In the genomic region with DNA sequence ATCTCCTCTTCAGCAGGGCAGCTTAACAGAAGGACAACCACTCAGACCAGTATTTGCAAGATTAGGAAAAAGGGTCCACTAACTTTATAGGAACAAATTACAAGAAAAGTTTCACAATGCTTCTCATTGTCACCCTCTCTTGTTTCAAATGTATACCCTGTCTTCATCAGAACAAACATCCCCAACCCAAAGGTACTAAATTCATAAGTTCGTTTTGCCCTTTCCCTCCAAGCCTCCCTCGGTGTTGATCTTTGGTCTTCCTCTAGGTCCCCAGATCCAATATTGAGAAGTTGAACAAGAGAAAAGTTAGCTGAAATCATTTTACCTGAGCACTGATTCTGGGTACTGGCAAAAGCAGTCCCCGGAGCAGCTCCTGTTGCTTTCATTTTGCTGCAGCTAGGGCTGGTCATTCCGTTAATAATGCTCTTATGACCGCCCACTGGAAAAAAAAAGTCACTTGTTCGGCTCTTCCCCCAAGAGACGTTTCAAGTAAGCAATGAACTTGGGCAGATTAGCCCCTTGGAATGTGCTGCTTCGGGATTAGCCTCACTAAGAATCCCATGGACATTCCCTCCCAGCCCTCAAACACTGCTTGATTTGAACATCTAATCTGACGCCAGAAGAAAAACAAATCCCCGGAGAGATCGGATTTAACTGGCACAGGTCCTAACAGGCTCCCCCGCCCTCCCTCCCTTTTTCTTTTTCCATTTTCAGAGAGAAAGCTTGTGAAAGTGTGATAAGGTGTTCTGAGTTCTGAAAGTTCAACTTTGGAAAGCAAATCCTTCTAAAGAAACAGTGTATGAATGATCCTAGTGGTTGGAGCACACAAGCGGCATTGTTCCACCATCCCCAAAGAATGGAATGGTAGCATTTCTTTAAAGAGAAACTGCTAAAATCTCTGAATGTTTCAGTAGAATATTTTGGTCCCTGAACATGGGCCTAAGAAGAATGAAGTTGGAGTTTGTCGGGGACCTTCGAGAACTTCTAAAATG, we compare ENCODE assay signal across 12 cellular contexts.
DNase-seq lines count a peak whose midpoint lies in the region; ATAC-seq, FAIRE-seq and TF ChIP-seq lines count a peak whose summit lies in the region.
"Had no signal": no experiment of that assay in that cellular context is flagged by ENCODE, and none has a peak within 500 bp of the region (broad histone marks: within the 10 kb centered on the region; RNA-seq: fewer than 3 reads in every experiment).

No MANE protein-coding gene starts in this region.

- H3K9me3 ChIP-seq in keratinocyte (ENCODE audit: control insufficient read depth, low read depth, low read length) (no peaks in the 10 kb centered on the region), gastrocnemius medialis (no peaks in the 10 kb centered on the region)

- no peak for FAIRE-seq in keratinocyte (lab: Jason Lieb, UNC)

- peak overlapping the region; percentile 71 for H2AFZ ChIP-seq in keratinocyte (ENCODE audit: control insufficient read depth, low read length)

- H3K9me1 ChIP-seq in keratinocyte (ENCODE audit: control insufficient read depth, extremely low read depth, insufficient read depth, low read length): no peaks in the 10 kb centered on the region

- no peak overlapping the region for H3K27ac ChIP-seq in brain microvascular endothelial cell
- H3K27ac ChIP-seq in keratinocyte (ENCODE audit: control insufficient read depth, insufficient read depth, low read length): no peak overlapping the region
- no peak overlapping the region for H3K27ac ChIP-seq in gastrocnemius medialis

- H3K4me2 ChIP-seq in keratinocyte (ENCODE audit: control insufficient read depth, extremely low read depth, insufficient read depth, low read depth, low read length): peak overlapping the region; percentile 69

- in situ Hi-C loops in G401 (cut with HindIII; ENCODE audit: low sequenced_read_pairs) (no loop called here), brain microvascular endothelial cell (cut with HindIII; ENCODE audit: low pct_ligation_motif_present, low sequenced_read_pairs) (no loop called here), gastrocnemius medialis (cut with MboI; ENCODE audit: low sequenced_read_pairs in 4 of 4) (no loop called here)

- DNase-seq in G401 (ENCODE audit: low spot score) (peak; percentile 46), brain microvascular endothelial cell (peak; percentile 3), keratinocyte (ENCODE audit: low read depth, low spot score) (no peak), gastrocnemius medialis (no peak), AML-193 (lab: John Stamatoyannopoulos, UW) (no peak), amygdala (lab: John Stamatoyannopoulos, UW) (no peak)
- DNase-seq: activated T-cell treated with anti-CD3 and anti-CD28 coated beads, Interleukin-2, amount 50 U/mL, for 4 hours; NCI-H1048; SW 1271; trophoblast cell had no signal

- no peak for TF ChIP-seq POLR2A in gastrocnemius medialis (IDR thresholded peaks at IDR 0.05)

- H3K4me1 ChIP-seq in keratinocyte (ENCODE audit: control insufficient read depth, extremely low read depth, insufficient read depth, low read length) (no peaks in the 10 kb centered on the region), gastrocnemius medialis (no peaks in the 10 kb centered on the region)

- no peak for TF ChIP-seq CTCF in brain microvascular endothelial cell (IDR thresholded peaks at IDR 0.05; ENCODE audit: low read depth, low read length, missing control alignments)
- TF ChIP-seq CTCF in keratinocyte (optimal IDR thresholded peaks at IDR 0.05 in 1 of 3, IDR thresholded peaks at IDR 0.05 in 1 of 3, conservative IDR thresholded peaks at IDR 0.05 in 1 of 3; ENCODE audit: extremely low read depth in 1 of 3, insufficient read depth in 2 of 3, low read length in 3 of 3): no peak
- TF ChIP-seq CTCF in gastrocnemius medialis (IDR thresholded peaks at IDR 0.05 in 4 of 5, conservative IDR thresholded peaks at IDR 0.05 in 1 of 5): no peak

- H3K27me3 ChIP-seq in brain microvascular endothelial cell (replicated peaks) (peaks cover 2% of the 10 kb centered on the region), keratinocyte (ENCODE audit: control insufficient read depth, extremely low read depth, insufficient read depth, low read length) (peaks cover 9% of the 10 kb centered on the region), gastrocnemius medialis (no peaks in the 10 kb centered on the region)

- dilution Hi-C loops in keratinocyte (cut with MboI; ENCODE audit: extremely low pct_ligation_motif_present, low sequenced_read_pairs): no loop called here

- H3K4me3 ChIP-seq in brain microvascular endothelial cell (ENCODE audit: low read depth, low read length) (peak overlapping the region; percentile 59), keratinocyte (ENCODE audit: control insufficient read depth in 2 of 3, extremely low read depth in 1 of 3, insufficient read depth in 2 of 3, low read depth in 1 of 3, low read length in 3 of 3) (peak overlapping the region in 2 of 3 experiments; percentile 50 to 56), gastrocnemius medialis (peak overlapping the region; percentile 13 to 45 (median 32))

- H4K20me1 ChIP-seq in keratinocyte (ENCODE audit: control insufficient read depth, extremely low read depth, insufficient read depth, low read length): no peaks in the 10 kb centered on the region

- H3K79me2 ChIP-seq in keratinocyte (ENCODE audit: control insufficient read depth, insufficient read depth, low read length): no peaks in the 10 kb centered on the region

- ATAC-seq in gastrocnemius medialis (peak in 1 of 2 donors; percentile 36), GM18870 (IDR thresholded peaks at IDR 0.05; ENCODE audit: unreplicated experiment) (no peak), HG03378 (IDR thresholded peaks at IDR 0.05; ENCODE audit: unreplicated experiment) (no peak)
- ATAC-seq: activated T-cell treated with anti-CD3 and anti-CD28 coated beads, Interleukin-2, amount 50 U/mL, for 4 hours had no signal

- H3K36me3 ChIP-seq in brain microvascular endothelial cell (replicated peaks) (no peaks in the 10 kb centered on the region), keratinocyte (ENCODE audit: control insufficient read depth in 2 of 2, extremely low read depth in 1 of 2, insufficient read depth in 2 of 2, low read length in 2 of 2) (no peaks in the 10 kb centered on the region), gastrocnemius medialis (no peaks in the 10 kb centered on the region)

- intact Hi-C loops in gastrocnemius medialis (cut with DNase I; ENCODE audit: low total_unique reads): no loop called here

- no peak overlapping the region for H3K9ac ChIP-seq in keratinocyte (ENCODE audit: control insufficient read depth, extremely low read depth, insufficient read depth, low read length)

Comparison
In these comparisons a context has a peak if more than half of its experiments do, and no peak if none do; other contexts are left out.
1. DNase-seq: peak in G401 (single experiment) and brain microvascular endothelial cell (single experiment); none in keratinocyte (single experiment), gastrocnemius medialis (0 of 2), AML-193 (0 of 2) and amygdala (0 of 56).
2. Peak in every context shown above with its lines, with median percentiles within 50 percentile points of each other: H3K4me3 ChIP-seq.